8 cellular contexts compared by ENCODE assay signal in genomic region chr9:110579763-110580255, GRCh38. TPM values are rescaled to one million over a fixed set of nuclear protein-coding genes. Genes with fewer than 3 reads are reported as not detected.
DNase-seq lines count a peak whose midpoint lies in the region; ATAC-seq and TF ChIP-seq lines count a peak whose summit lies in the region.

No MANE protein-coding gene starts in this region.

- DNase-seq in DMS153 (lab: John Stamatoyannopoulos, UW) (peak; percentile 3), DMS153 treated with DMSO at 0.1 percent for 48 hours (lab: John Stamatoyannopoulos, UW; ENCODE audit: unreplicated experiment) (no peak), dorsolateral prefrontal cortex (peak in 4 of 10 donors; percentile 11 to 52 (median 43)), lung (ENCODE audit: low spot score) (no peak), upper lobe of left lung (no peak), middle frontal gyrus (ENCODE audit: extremely low spot score, low spot score) (no peak)
- no peak for DNase-seq in stimulated activated CD4-positive, alpha-beta T cell treated with anti-CD3 and anti-CD28 coated beads, Interleukin-4, amount 100 ng/mL, for 1 hour

- intact Hi-C loops in dorsolateral prefrontal cortex (cut with DNase I) = loop anchor here (5.0 to 10.0 kb wide), 3 partner anchors 33 to 323 kb away; partner anchors contain the start of gene TXN (in 1 of the 2)

- H3K4me3 ChIP-seq in dorsolateral prefrontal cortex (peak overlapping the region; percentile 38 to 82 (median 69)), lung (peak overlapping the region; percentile 37), upper lobe of left lung (peak overlapping the region; percentile 22 to 51 (median 46))

- no peak for ATAC-seq in lung (ENCODE audit: insufficient read depth, low FRiP score)
- peak in 1 of 2 donors; percentile 74 for ATAC-seq in upper lobe of left lung (ENCODE audit: low FRiP score in 2 of 2)
- no peak for ATAC-seq in GM19395 (IDR thresholded peaks at IDR 0.05; ENCODE audit: unreplicated experiment)

- no peak for TF ChIP-seq POLR2A in upper lobe of left lung (IDR thresholded peaks at IDR 0.05)

- 3 to 4% methylated on average over 16 of the region's 16 CpGs for WGBS in lung, 2 donors
- WGBS in upper lobe of left lung, 2 donors = 3 to 10% methylated on average over 16 of the region's 16 CpGs

- H3K36me3 ChIP-seq in lung (ENCODE audit: control insufficient read depth in 2 of 2, insufficient read depth in 2 of 2, low read length in 2 of 2) (no peaks in the 10 kb centered on the region), upper lobe of left lung (no peaks in the 10 kb centered on the region)

- H3K9me3 ChIP-seq in lung (ENCODE audit: control insufficient read depth in 2 of 2, insufficient read depth in 1 of 2, low read length in 1 of 2) (peaks cover 0 to 2% of the 10 kb centered on the region in 2 donors), upper lobe of left lung (no peaks in the 10 kb centered on the region)

- TF ChIP-seq EP300 in upper lobe of left lung (IDR thresholded peaks at IDR 0.05) = no peak

- TF ChIP-seq CTCF in dorsolateral prefrontal cortex (IDR thresholded peaks at IDR 0.05 in 54 of 56, conservative IDR thresholded peaks at IDR 0.05 in 2 of 56; ENCODE audit: low read depth in 1 of 56, partially characterized antibody in 56 of 56) (no peak), lung (IDR thresholded peaks at IDR 0.05; ENCODE audit: control extremely low read depth, extremely low read depth) (no peak), upper lobe of left lung (IDR thresholded peaks at IDR 0.05) (no peak)

- H3K27ac ChIP-seq in dorsolateral prefrontal cortex (peak overlapping the region in 58 of 59 donors; percentile 9 to 94 (median 84)), lung (ENCODE audit: low read depth in 1 of 2, low read length in 1 of 2) (peak overlapping the region; percentile 34 to 81), upper lobe of left lung (peak overlapping the region; percentile 65 to 80 (median 72))

- H3K27me3 ChIP-seq in dorsolateral prefrontal cortex = peaks cover 0 to 13% (median 0%) of the 10 kb centered on the region in 45 donors
- H3K27me3 ChIP-seq in lung (ENCODE audit: control insufficient read depth, insufficient read depth) = no peaks in the 10 kb centered on the region
- H3K27me3 ChIP-seq in upper lobe of left lung = peaks cover 0 to 9% (median 3%) of the 10 kb centered on the region in 4 donors

- H3K4me1 ChIP-seq in lung (ENCODE audit: control insufficient read depth in 2 of 2, insufficient read depth in 2 of 2, low read length in 2 of 2) (peaks cover 0 to 6% of the 10 kb centered on the region in 2 donors), upper lobe of left lung (peaks cover 0 to 13% (median 6%) of the 10 kb centered on the region in 4 donors)

RNA-seq across cellular contexts. Expression of gene SVEP1, which starts 0.3 kb away (rescaled TPM):
- total RNA-seq in dorsolateral prefrontal cortex (10 to 100 TPM in 44 of 120 experiments, 1 to 10 TPM in 76; 1.8 to 21.3 (median 8.4) TPM), lung (10 to 100 TPM; 32.6 to 38.9 TPM), upper lobe of left lung (10 to 100 TPM; 25.4 to 54.5 (median 33.0) TPM)
- 1 to 10 TPM; 3.3 to 6.5 TPM for polyA plus RNA-seq in lung
